9 cellular contexts compared by ENCODE assay signal in genomic region chr17:36629252-36629847, GRCh38. TPM values are rescaled to one million over a fixed set of nuclear protein-coding genes. Genes with fewer than 3 reads are reported as not detected.
A peak's percentile ranks its signal among the peaks of the same experiment; 100 is the strongest.
DNase-seq lines count a peak whose midpoint lies in the region; ATAC-seq and FAIRE-seq lines count a peak whose summit lies in the region.
"Had no signal": no experiment of that assay in that cellular context is flagged by ENCODE, and none has a peak within 500 bp of the region (broad histone marks: within the 10 kb centered on the region; RNA-seq: fewer than 3 reads in every experiment).

No MANE protein-coding gene starts in this region.

- H4K20me1 ChIP-seq in Karpas-422 (ENCODE audit: insufficient read depth, low read depth, low read length), result peaks cover 25% of the 10 kb centered on the region; the same call in 1 of the 2 replicates

- peak; percentile 85 to 88 for ATAC-seq in activated T-cell treated with anti-CD3 and anti-CD28 coated beads, Interleukin-2, amount 50 U/mL, for 72 hours (replicated peaks in 1 of 2)
- no peak for ATAC-seq in HG03342 (IDR thresholded peaks at IDR 0.05; ENCODE audit: unreplicated experiment)

- no peaks in the 10 kb centered on the region for H3K9me3 Mint-ChIP-seq in activated T-cell treated with anti-CD3 and anti-CD28 coated beads, Interleukin-2, amount 50 U/mL, for 72 hours
- H3K9me3 Mint-ChIP-seq: activated naive CD4-positive, alpha-beta T cell treated with anti-CD3 and anti-CD28 coated beads, Interleukin-2, amount 50 U/mL, for 24 hours had no signal

- H3K27me3 Mint-ChIP-seq in activated T-cell treated with anti-CD3 and anti-CD28 coated beads, Interleukin-2, amount 50 U/mL, for 72 hours (ENCODE audit: low read depth), result peaks cover 14% of the 10 kb centered on the region

- no peak overlapping the region for H3K27ac Mint-ChIP-seq in activated T-cell treated with anti-CD3 and anti-CD28 coated beads, Interleukin-2, amount 50 U/mL, for 72 hours
- H3K27ac Mint-ChIP-seq: activated naive CD4-positive, alpha-beta T cell treated with anti-CD3 and anti-CD28 coated beads, Interleukin-2, amount 50 U/mL, for 24 hours had no signal

- H3K79me2 ChIP-seq in Karpas-422 (ENCODE audit: low read length), result no peaks in the 10 kb centered on the region

- no peak overlapping the region for H3K4me3 Mint-ChIP-seq in activated T-cell treated with anti-CD3 and anti-CD28 coated beads, Interleukin-2, amount 50 U/mL, for 72 hours
- H3K4me3 Mint-ChIP-seq: activated naive CD4-positive, alpha-beta T cell treated with anti-CD3 and anti-CD28 coated beads, Interleukin-2, amount 50 U/mL, for 24 hours had no signal

- H3K9ac ChIP-seq in Karpas-422 (ENCODE audit: low read length), result no peak overlapping the region

- no peaks in the 10 kb centered on the region for H3K9me2 ChIP-seq in Karpas-422 (replicated peaks; ENCODE audit: insufficient read depth, low read length)

- FAIRE-seq in RCC 7860 (lab: Jason Lieb, UNC), result no peak

- H3K36me3 ChIP-seq in Karpas-422 (ENCODE audit: insufficient read depth, low read length), result no peaks in the 10 kb centered on the region

- H2AFZ ChIP-seq in Karpas-422 (ENCODE audit: low read length), result no peak overlapping the region

- H3K4me1 Mint-ChIP-seq in activated T-cell treated with anti-CD3 and anti-CD28 coated beads, Interleukin-2, amount 50 U/mL, for 72 hours (ENCODE audit: low read depth), result no peaks in the 10 kb centered on the region
- H3K4me1 Mint-ChIP-seq: activated naive CD4-positive, alpha-beta T cell treated with anti-CD3 and anti-CD28 coated beads, Interleukin-2, amount 50 U/mL, for 24 hours had no signal

- DNase-seq in DMS79 (lab: John Stamatoyannopoulos, UW) (peak; percentile 8), Karpas-422 (peak; percentile 93), RCC 7860 (ENCODE audit: low spot score) (peak; percentile 52), fibroblast of the conjunctiva (ENCODE audit: low read depth) (peak; percentile 50), non-pigmented ciliary epithelial cell (ENCODE audit: low read depth) (peak; percentile 13), substantia nigra (lab: John Stamatoyannopoulos, UW) (peak in 48 of 49 donors; percentile 7 to 83 (median 60))
- peak; percentile 74 to 86 for DNase-seq in activated T-cell treated with anti-CD3 and anti-CD28 coated beads, Interleukin-2, amount 50 U/mL, for 72 hours

- no peak overlapping the region for H3K4me2 ChIP-seq in Karpas-422 (ENCODE audit: low read depth, low read length, poor library complexity, severe bottlenecking)

- H3K27ac ChIP-seq in Karpas-422 (ENCODE audit: low read length) (no peak overlapping the region), substantia nigra (ENCODE audit: low read depth, low read length, poor library complexity, severe bottlenecking) (no peak overlapping the region)

- H3K9me3 ChIP-seq in Karpas-422 (ENCODE audit: low read length), result no peaks in the 10 kb centered on the region

- H3K36me3 Mint-ChIP-seq in activated T-cell treated with anti-CD3 and anti-CD28 coated beads, Interleukin-2, amount 50 U/mL, for 72 hours (ENCODE audit: insufficient read depth in 2 of 2), result no peaks in the 10 kb centered on the region
- H3K36me3 Mint-ChIP-seq: activated naive CD4-positive, alpha-beta T cell treated with anti-CD3 and anti-CD28 coated beads, Interleukin-2, amount 50 U/mL, for 24 hours had no signal

- peaks cover 22% of the 10 kb centered on the region for H3K4me1 ChIP-seq in Karpas-422 (ENCODE audit: low read length)

- H3K27me3 ChIP-seq in Karpas-422 (ENCODE audit: low read length), result no peaks in the 10 kb centered on the region; the same call in 1 of the 2 replicates

- H3K4me3 ChIP-seq in Karpas-422 (ENCODE audit: low read length), result no peak overlapping the region

RNA-seq across cellular contexts. Expression of gene MRM1, which starts 28.0 kb away (rescaled TPM):
- total RNA-seq in Karpas-422 (2014; rRNA removed; shearing (Covaris generic); ENCODE audit: low replicate concordance), result 11.7 and 18.0 TPM in 2 replicates
- total RNA-seq in activated T-cell treated with anti-CD3 and anti-CD28 coated beads, Interleukin-2, amount 50 U/mL, for 72 hours, result 1 to 10 TPM; 8.0 to 8.8 TPM

RNA-seq across cellular contexts. Expression of gene DHRS11, which starts 37.7 kb away (rescaled TPM):
- total RNA-seq in Karpas-422 (2014; rRNA removed; shearing (Covaris generic); ENCODE audit: low replicate concordance), result 13.6 and 33.8 TPM in 2 replicates
- total RNA-seq in activated T-cell treated with anti-CD3 and anti-CD28 coated beads, Interleukin-2, amount 50 U/mL, for 72 hours, result 10 to 100 TPM; 10.4 to 14.9 TPM

Comparison
In these comparisons a context has a peak if more than half of its experiments do, and no peak if none do; other contexts are left out.
1. DNase-seq: peak in every context shown above with its lines; median percentile 93 in Karpas-422; 80 in activated T-cell treated with anti-CD3 and anti-CD28 coated beads, Interleukin-2, amount 50 U/mL, for 72 hours; 60 in substantia nigra; 52 in RCC 7860; 50 in fibroblast of the conjunctiva; 13 in non-pigmented ciliary epithelial cell; 8 in DMS79.